ENCODE assay signal across 1 cellular context in the genomic region with DNA sequence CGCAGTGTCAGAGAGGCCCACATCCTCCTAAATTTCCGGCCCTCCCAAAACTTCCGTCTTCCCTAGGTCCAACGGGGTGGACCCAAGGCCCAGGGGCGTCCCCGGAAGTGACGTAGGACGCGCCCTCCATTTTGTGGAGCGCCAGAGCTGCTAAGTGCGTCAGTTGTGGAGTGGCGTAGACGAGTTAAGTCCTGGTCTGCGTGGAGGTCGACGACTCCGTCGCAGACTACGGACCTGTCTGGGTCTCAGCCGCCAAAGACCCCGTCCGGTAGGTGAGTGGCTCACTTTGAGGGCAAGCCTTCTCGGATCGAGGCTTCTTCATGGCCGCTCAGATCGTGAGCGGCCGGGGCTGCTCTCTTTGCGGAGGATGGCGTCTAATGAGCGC.
TF ChIP-seq lines count a peak whose summit lies in the region.

A gene (plus strand): TSS at position 159 of the 385 bp plus-strand sequence. CDS start 1,015 bp downstream, outside the sequence.

TF ChIP-seq in K562, 482 proteins besides CTCF, POLR2A, EP300 and RAD21 (continued from another document and continues in another):
- TF ChIP-seq SIRT6 (IDR thresholded peaks at IDR 0.05; ENCODE audit: low read depth, low read length): no peak
- TF ChIP-seq, protein P1, sequence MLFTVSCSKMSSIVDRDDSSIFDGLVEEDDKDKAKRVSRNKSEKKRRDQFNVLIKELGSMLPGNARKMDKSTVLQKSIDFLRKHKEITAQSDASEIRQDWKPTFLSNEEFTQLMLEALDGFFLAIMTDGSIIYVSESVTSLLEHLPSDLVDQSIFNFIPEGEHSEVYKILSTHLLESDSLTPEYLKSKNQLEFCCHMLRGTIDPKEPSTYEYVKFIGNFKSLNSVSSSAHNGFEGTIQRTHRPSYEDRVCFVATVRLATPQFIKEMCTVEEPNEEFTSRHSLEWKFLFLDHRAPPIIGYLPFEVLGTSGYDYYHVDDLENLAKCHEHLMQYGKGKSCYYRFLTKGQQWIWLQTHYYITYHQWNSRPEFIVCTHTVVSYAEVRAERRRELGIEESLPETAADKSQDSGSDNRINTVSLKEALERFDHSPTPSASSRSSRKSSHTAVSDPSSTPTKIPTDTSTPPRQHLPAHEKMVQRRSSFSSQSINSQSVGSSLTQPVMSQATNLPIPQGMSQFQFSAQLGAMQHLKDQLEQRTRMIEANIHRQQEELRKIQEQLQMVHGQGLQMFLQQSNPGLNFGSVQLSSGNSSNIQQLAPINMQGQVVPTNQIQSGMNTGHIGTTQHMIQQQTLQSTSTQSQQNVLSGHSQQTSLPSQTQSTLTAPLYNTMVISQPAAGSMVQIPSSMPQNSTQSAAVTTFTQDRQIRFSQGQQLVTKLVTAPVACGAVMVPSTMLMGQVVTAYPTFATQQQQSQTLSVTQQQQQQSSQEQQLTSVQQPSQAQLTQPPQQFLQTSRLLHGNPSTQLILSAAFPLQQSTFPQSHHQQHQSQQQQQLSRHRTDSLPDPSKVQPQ (CRISPR knock-in tag; IDR thresholded peaks at IDR 0.05; ENCODE audit: borderline replicate concordance): no peak
- peak; percentile 80 for TF ChIP-seq ELF1 (tag; IDR thresholded peaks at IDR 0.05)
- 0 out of 2 replicates have a peak, but pooled peaks have one; percentile 26 for TF ChIP-seq FOXP1 (CRISPR knock-in tag; IDR thresholded peaks at IDR 0.05)
- TF ChIP-seq EP400 (IDR thresholded peaks at IDR 0.05): peak; percentile 90
- TF ChIP-seq KLF1 (tag; IDR thresholded peaks at IDR 0.05): peak; percentile 57; the same call in 1 of the 2 replicates
- peak; percentile 87; the same call in 1 of the 2 replicates for TF ChIP-seq GTF2E2 (tag; IDR thresholded peaks at IDR 0.05)
- no peak for TF ChIP-seq CBFA2T3 (IDR thresholded peaks at IDR 0.05)
- TF ChIP-seq HDAC2 (IDR thresholded peaks at IDR 0.05): no peak
- no peak for TF ChIP-seq BCL6 (CRISPR knock-in tag; IDR thresholded peaks at IDR 0.05)
- peak; percentile 91 for TF ChIP-seq LCOR (CRISPR knock-in tag; IDR thresholded peaks at IDR 0.05)
- peak; percentile 41; the same call in 1 of the 2 replicates for TF ChIP-seq ZSCAN29 (IDR thresholded peaks at IDR 0.05)
- peak; percentile 45 for TF ChIP-seq NEUROD1 (IDR thresholded peaks at IDR 0.05; ENCODE audit: borderline replicate concordance, low read depth, low read length, partially characterized antibody)
- TF ChIP-seq, protein P2, sequence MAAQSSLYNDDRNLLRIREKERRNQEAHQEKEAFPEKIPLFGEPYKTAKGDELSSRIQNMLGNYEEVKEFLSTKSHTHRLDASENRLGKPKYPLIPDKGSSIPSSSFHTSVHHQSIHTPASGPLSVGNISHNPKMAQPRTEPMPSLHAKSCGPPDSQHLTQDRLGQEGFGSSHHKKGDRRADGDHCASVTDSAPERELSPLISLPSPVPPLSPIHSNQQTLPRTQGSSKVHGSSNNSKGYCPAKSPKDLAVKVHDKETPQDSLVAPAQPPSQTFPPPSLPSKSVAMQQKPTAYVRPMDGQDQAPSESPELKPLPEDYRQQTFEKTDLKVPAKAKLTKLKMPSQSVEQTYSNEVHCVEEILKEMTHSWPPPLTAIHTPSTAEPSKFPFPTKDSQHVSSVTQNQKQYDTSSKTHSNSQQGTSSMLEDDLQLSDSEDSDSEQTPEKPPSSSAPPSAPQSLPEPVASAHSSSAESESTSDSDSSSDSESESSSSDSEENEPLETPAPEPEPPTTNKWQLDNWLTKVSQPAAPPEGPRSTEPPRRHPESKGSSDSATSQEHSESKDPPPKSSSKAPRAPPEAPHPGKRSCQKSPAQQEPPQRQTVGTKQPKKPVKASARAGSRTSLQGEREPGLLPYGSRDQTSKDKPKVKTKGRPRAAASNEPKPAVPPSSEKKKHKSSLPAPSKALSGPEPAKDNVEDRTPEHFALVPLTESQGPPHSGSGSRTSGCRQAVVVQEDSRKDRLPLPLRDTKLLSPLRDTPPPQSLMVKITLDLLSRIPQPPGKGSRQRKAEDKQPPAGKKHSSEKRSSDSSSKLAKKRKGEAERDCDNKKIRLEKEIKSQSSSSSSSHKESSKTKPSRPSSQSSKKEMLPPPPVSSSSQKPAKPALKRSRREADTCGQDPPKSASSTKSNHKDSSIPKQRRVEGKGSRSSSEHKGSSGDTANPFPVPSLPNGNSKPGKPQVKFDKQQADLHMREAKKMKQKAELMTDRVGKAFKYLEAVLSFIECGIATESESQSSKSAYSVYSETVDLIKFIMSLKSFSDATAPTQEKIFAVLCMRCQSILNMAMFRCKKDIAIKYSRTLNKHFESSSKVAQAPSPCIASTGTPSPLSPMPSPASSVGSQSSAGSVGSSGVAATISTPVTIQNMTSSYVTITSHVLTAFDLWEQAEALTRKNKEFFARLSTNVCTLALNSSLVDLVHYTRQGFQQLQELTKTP (IDR thresholded peaks at IDR 0.05; ENCODE audit: low read depth in 1 of 2, partially characterized antibody in 2 of 2): peak in 1 of 2 experiments; percentile 40
- TF ChIP-seq, protein P3, sequence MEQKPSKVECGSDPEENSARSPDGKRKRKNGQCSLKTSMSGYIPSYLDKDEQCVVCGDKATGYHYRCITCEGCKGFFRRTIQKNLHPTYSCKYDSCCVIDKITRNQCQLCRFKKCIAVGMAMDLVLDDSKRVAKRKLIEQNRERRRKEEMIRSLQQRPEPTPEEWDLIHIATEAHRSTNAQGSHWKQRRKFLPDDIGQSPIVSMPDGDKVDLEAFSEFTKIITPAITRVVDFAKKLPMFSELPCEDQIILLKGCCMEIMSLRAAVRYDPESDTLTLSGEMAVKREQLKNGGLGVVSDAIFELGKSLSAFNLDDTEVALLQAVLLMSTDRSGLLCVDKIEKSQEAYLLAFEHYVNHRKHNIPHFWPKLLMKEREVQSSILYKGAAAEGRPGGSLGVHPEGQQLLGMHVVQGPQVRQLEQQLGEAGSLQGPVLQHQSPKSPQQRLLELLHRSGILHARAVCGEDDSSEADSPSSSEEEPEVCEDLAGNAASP (IDR thresholded peaks at IDR 0.05): no peak
- TF ChIP-seq NFIC (IDR thresholded peaks at IDR 0.05): peak; percentile 40
- TF ChIP-seq RBM22 (IDR thresholded peaks at IDR 0.05; ENCODE audit: low read depth, low read length, poor library complexity, severe bottlenecking): peak; percentile 19
- TF ChIP-seq, protein P4, sequence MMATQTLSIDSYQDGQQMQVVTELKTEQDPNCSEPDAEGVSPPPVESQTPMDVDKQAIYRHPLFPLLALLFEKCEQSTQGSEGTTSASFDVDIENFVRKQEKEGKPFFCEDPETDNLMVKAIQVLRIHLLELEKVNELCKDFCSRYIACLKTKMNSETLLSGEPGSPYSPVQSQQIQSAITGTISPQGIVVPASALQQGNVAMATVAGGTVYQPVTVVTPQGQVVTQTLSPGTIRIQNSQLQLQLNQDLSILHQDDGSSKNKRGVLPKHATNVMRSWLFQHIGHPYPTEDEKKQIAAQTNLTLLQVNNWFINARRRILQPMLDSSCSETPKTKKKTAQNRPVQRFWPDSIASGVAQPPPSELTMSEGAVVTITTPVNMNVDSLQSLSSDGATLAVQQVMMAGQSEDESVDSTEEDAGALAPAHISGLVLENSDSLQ (IDR thresholded peaks at IDR 0.05): peak; percentile 40; the same call in 1 of the 2 replicates
- TF ChIP-seq HNRNPLL (IDR thresholded peaks at IDR 0.05; ENCODE audit: low read depth, low read length, poor library complexity, severe bottlenecking): peak; percentile 92
- TF ChIP-seq, protein P5, sequence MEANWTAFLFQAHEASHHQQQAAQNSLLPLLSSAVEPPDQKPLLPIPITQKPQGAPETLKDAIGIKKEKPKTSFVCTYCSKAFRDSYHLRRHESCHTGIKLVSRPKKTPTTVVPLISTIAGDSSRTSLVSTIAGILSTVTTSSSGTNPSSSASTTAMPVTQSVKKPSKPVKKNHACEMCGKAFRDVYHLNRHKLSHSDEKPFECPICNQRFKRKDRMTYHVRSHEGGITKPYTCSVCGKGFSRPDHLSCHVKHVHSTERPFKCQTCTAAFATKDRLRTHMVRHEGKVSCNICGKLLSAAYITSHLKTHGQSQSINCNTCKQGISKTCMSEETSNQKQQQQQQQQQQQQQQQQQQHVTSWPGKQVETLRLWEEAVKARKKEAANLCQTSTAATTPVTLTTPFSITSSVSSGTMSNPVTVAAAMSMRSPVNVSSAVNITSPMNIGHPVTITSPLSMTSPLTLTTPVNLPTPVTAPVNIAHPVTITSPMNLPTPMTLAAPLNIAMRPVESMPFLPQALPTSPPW (CRISPR knock-in tag; IDR thresholded peaks at IDR 0.05): 0 out of 2 replicates have a peak, but pooled peaks have one; percentile 0
- TF ChIP-seq NUFIP1 (IDR thresholded peaks at IDR 0.05; ENCODE audit: partially characterized antibody): no peak
- TF ChIP-seq, protein P6, sequence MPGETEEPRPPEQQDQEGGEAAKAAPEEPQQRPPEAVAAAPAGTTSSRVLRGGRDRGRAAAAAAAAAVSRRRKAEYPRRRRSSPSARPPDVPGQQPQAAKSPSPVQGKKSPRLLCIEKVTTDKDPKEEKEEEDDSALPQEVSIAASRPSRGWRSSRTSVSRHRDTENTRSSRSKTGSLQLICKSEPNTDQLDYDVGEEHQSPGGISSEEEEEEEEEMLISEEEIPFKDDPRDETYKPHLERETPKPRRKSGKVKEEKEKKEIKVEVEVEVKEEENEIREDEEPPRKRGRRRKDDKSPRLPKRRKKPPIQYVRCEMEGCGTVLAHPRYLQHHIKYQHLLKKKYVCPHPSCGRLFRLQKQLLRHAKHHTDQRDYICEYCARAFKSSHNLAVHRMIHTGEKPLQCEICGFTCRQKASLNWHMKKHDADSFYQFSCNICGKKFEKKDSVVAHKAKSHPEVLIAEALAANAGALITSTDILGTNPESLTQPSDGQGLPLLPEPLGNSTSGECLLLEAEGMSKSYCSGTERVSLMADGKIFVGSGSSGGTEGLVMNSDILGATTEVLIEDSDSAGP (CRISPR knock-in tag; IDR thresholded peaks at IDR 0.05): 0 out of 2 replicates have a peak, but pooled peaks have one; percentile 18
- TF ChIP-seq TSC22D4 (tag; IDR thresholded peaks at IDR 0.05): no peak
- 0 out of 4 replicates have a peak, but pooled peaks of 1 of the 2 experiments have one; percentile 16 for TF ChIP-seq TEAD1 (CRISPR knock-in tag; IDR thresholded peaks at IDR 0.05)
- TF ChIP-seq POLR2B (IDR thresholded peaks at IDR 0.05; ENCODE audit: low read depth, partially characterized antibody): peak; percentile 98
- peak; percentile 58; the same call in 1 of the 2 replicates for TF ChIP-seq NBN (IDR thresholded peaks at IDR 0.05; ENCODE audit: low read depth)
- TF ChIP-seq HCFC1 (IDR thresholded peaks at IDR 0.05; ENCODE audit: low read depth, low read length): peak; percentile 66
- no peak for TF ChIP-seq GTF2A2 (tag; IDR thresholded peaks at IDR 0.05)
- no peak for TF ChIP-seq ZNF778 (CRISPR knock-in tag; IDR thresholded peaks at IDR 0.05)
- TF ChIP-seq, protein P7, sequence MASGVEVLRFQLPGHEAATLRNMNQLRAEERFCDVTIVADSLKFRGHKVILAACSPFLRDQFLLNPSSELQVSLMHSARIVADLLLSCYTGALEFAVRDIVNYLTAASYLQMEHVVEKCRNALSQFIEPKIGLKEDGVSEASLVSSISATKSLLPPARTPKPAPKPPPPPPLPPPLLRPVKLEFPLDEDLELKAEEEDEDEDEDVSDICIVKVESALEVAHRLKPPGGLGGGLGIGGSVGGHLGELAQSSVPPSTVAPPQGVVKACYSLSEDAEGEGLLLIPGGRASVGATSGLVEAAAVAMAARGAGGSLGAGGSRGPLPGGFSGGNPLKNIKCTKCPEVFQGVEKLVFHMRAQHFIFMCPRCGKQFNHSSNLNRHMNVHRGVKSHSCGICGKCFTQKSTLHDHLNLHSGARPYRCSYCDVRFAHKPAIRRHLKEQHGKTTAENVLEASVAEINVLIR (CRISPR knock-in tag; IDR thresholded peaks at IDR 0.05): peak; percentile 82
- TF ChIP-seq ARNT (IDR thresholded peaks at IDR 0.05): peak in 1 of 2 experiments; percentile 29; a peak in 1 of 4 replicates
- TF ChIP-seq, protein P8, sequence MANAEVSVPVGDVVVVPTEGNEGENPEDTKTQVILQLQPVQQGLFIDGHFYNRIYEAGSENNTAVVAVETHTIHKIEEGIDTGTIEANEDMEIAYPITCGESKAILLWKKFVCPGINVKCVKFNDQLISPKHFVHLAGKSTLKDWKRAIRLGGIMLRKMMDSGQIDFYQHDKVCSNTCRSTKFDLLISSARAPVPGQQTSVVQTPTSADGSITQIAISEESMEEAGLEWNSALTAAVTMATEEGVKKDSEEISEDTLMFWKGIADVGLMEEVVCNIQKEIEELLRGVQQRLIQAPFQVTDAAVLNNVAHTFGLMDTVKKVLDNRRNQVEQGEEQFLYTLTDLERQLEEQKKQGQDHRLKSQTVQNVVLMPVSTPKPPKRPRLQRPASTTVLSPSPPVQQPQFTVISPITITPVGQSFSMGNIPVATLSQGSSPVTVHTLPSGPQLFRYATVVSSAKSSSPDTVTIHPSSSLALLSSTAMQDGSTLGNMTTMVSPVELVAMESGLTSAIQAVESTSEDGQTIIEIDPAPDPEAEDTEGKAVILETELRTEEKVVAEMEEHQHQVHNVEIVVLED (CRISPR knock-in tag; IDR thresholded peaks at IDR 0.05): peak; percentile 61
- peak in 1 of 2 experiments; percentile 68; a peak in 2 of 4 replicates for TF ChIP-seq MAZ (CRISPR knock-in tag; conservative IDR thresholded peaks at IDR 0.05 in 1 of 2, IDR thresholded peaks at IDR 0.05 in 1 of 2)
- TF ChIP-seq, protein P9, sequence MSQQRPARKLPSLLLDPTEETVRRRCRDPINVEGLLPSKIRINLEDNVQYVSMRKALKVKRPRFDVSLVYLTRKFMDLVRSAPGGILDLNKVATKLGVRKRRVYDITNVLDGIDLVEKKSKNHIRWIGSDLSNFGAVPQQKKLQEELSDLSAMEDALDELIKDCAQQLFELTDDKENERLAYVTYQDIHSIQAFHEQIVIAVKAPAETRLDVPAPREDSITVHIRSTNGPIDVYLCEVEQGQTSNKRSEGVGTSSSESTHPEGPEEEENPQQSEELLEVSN (IDR thresholded peaks at IDR 0.05; ENCODE audit: borderline replicate concordance in 1 of 2, extremely low read depth in 1 of 2, insufficient read depth in 1 of 2, insufficient read length in 1 of 2, low read depth in 1 of 2, low read length in 1 of 2, poor library complexity in 1 of 2, severe bottlenecking in 1 of 2): peak; percentile 22 to 40
- no peak for TF ChIP-seq DACH1 (IDR thresholded peaks at IDR 0.05; ENCODE audit: partially characterized antibody)
- TF ChIP-seq, protein P10, sequence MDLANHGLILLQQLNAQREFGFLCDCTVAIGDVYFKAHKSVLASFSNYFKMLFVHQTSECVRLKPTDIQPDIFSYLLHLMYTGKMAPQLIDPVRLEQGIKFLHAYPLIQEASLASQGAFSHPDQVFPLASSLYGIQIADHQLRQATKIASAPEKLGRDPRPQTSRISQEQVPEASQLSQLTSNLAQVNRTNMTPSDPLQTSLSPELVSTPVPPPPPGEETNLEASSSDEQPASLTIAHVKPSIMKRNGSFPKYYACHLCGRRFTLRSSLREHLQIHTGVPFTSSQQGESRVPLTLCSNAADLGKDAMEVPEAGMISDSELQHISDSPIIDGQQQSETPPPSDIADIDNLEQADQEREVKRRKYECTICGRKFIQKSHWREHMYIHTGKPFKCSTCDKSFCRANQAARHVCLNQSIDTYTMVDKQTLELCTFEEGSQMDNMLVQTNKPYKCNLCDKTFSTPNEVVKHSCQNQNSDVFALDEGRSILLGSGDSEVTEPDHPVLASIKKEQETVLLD (IDR thresholded peaks at IDR 0.05): no peak
- no peak for TF ChIP-seq CBX8 (IDR thresholded peaks at IDR 0.05; ENCODE audit: borderline replicate concordance, extremely low read depth, low read depth, low read length, poor library complexity, severe bottlenecking)
- 0 out of 2 replicates have a peak, but pooled peaks have one; percentile 28 for TF ChIP-seq ERF (CRISPR knock-in tag; IDR thresholded peaks at IDR 0.05)
